1 cellular context compared by ENCODE assay signal in genomic region chr10:71333154-71333887, GRCh38.
TF ChIP-seq lines count a peak whose summit lies in the region.

No MANE protein-coding gene starts in this region.

TF ChIP-seq in GM23338, 12 proteins besides CTCF, POLR2A, EP300 and RAD21 (continued from another document):
- no peak for TF ChIP-seq ZNF462 (CRISPR knock-in tag; IDR thresholded peaks at IDR 0.05)
